Comparison of ENCODE assay signal across 8 cellular contexts in the genomic region with DNA sequence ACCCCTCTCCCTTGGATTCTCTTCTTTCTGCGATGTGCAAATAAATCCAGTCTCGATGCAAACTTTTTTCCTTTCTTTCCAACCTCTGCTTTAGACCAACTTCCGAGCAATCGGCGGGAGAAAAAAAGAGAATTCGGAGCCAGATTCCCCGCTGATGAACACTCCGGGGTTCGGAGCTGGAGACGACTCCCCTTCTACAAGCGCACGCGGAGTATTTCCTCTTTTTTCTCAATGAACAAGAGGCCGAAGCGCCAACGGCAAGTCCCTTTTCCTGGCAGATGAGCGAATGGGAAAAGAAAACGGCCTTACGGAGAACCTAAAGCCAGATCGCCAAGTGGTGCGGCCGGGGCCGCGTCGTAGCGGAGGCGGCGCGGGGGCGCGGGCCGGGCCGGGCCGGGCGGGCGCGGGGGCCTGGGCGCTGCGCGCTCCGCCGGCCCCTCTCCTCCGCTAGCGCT. TPM values are rescaled to one million over a fixed set of nuclear protein-coding genes. Genes with fewer than 3 reads are reported as not detected.
DNase-seq lines count a peak whose midpoint lies in the region; ATAC-seq lines count a peak whose summit lies in the region.

No MANE protein-coding gene starts in this region.

- H3K27ac Mint-ChIP-seq in activated naive CD4-positive, alpha-beta T cell treated with anti-CD3 and anti-CD28 coated beads, Interleukin-2, amount 50 U/mL, for 72 hours = no peak overlapping the region
- H3K27ac Mint-ChIP-seq in naive B cell = peak overlapping the region in 4 of 6 donors; percentile 1 to 79 (median 57)

- H3K4me3 ChIP-seq in duodenal mucosa (ENCODE audit: low read depth in 1 of 2, low read length in 2 of 2) = peak overlapping the region; percentile 89 to 95

- peaks cover 15 to 28% (median 25%) of the 10 kb centered on the region in 3 donors for H3K27me3 Mint-ChIP-seq in naive B cell

- H3K27ac ChIP-seq in duodenal mucosa (ENCODE audit: low read depth, low read length) = peak overlapping the region; percentile 93

- H3K36me3 ChIP-seq in duodenal mucosa (ENCODE audit: control insufficient read depth in 1 of 2, insufficient read depth in 2 of 2, low read length in 2 of 2) = peaks cover 9 to 10% of the 10 kb centered on the region in 2 donors

- DNase-seq in activated naive CD4-positive, alpha-beta T cell treated with anti-CD3 and anti-CD28 coated beads, Interleukin-2, amount 50 U/mL, for 72 hours (ENCODE audit: low spot score in 2 of 2) = no peak
- no peak for DNase-seq in activated naive CD4-positive, alpha-beta T cell treated with Interleukin-2 at 50 U/mL for 16 hours
- DNase-seq in NOMO-1 (lab: John Stamatoyannopoulos, UW; ENCODE audit: unreplicated experiment in 2 of 2) = peak; percentile 72 to 76
- peak; percentile 48 for DNase-seq in naive B cell
- DNase-seq in T-helper 9 cell = no peak

- no peaks in the 10 kb centered on the region for H3K9me3 Mint-ChIP-seq in activated naive CD4-positive, alpha-beta T cell treated with anti-CD3 and anti-CD28 coated beads, Interleukin-2, amount 50 U/mL, for 72 hours
- H3K9me3 Mint-ChIP-seq in naive B cell = no peaks in the 10 kb centered on the region

- H3K4me1 ChIP-seq in duodenal mucosa (ENCODE audit: control insufficient read depth in 1 of 2, insufficient read depth in 2 of 2, low read length in 2 of 2) = peaks cover 17 to 24% of the 10 kb centered on the region in 2 donors

- H3K4me1 Mint-ChIP-seq in naive B cell = peaks cover 11 to 28% (median 16%) of the 10 kb centered on the region in 3 donors

- H3K4me3 Mint-ChIP-seq in naive B cell = peak overlapping the region in 1 of 8 donors; percentile 77

- H3K36me3 Mint-ChIP-seq in activated naive CD4-positive, alpha-beta T cell treated with anti-CD3 and anti-CD28 coated beads, Interleukin-2, amount 50 U/mL, for 72 hours = no peaks in the 10 kb centered on the region
- no peaks in the 10 kb centered on the region for H3K36me3 Mint-ChIP-seq in naive B cell

- H3K27me3 ChIP-seq in duodenal mucosa (ENCODE audit: control insufficient read depth in 1 of 2, insufficient read depth in 2 of 2, low read length in 2 of 2) = no peaks in the 10 kb centered on the region

- peak overlapping the region; percentile 89 to 91 for H3K9ac ChIP-seq in duodenal mucosa (ENCODE audit: low read depth in 1 of 2, low read length in 2 of 2)

- ATAC-seq in activated naive CD4-positive, alpha-beta T cell treated with anti-CD3 and anti-CD28 coated beads, Interleukin-2, amount 50 U/mL, for 72 hours = peak; percentile 40 to 49
- ATAC-seq in HG02840 (IDR thresholded peaks at IDR 0.05; ENCODE audit: low FRiP score, unreplicated experiment) = peak; percentile 27
- ATAC-seq in naive B cell (ENCODE audit: low read depth in 2 of 2) = peak; percentile 38 to 51
- ATAC-seq in HG03457 (IDR thresholded peaks at IDR 0.05; ENCODE audit: unreplicated experiment) = no peak

- H3K9me3 ChIP-seq in duodenal mucosa (ENCODE audit: control insufficient read depth in 1 of 2, low read length in 2 of 2) = no peaks in the 10 kb centered on the region

RNA-seq across cellular contexts. Expression of a gene that starts 0.3 kb away (rescaled TPM):
- under 1 TPM; 0.41 to 0.91 TPM for total RNA-seq in activated naive CD4-positive, alpha-beta T cell treated with anti-CD3 and anti-CD28 coated beads, Interleukin-2, amount 50 U/mL, for 72 hours
- polyA plus RNA-seq in naive B cell (ENCODE audit: low read depth in 6 of 6) = 1 to 10 TPM in 3 of 6 donors, under 1 TPM in 3; 0.18 to 7.3 (median 1.2) TPM

Comparison
In these comparisons a context has a peak if more than half of its experiments do, and no peak if none do; other contexts are left out.
1. DNase-seq: peak in NOMO-1 (2 of 2) and naive B cell (single experiment); none in activated naive CD4-positive, alpha-beta T cell treated with anti-CD3 and anti-CD28 coated beads, Interleukin-2, amount 50 U/mL, for 72 hours (0 of 2), activated naive CD4-positive, alpha-beta T cell treated with Interleukin-2 at 50 U/mL for 16 hours (single experiment) and T-helper 9 cell (single experiment).
2. H3K27ac Mint-ChIP-seq: peak in naive B cell (4 of 6); none in activated naive CD4-positive, alpha-beta T cell treated with anti-CD3 and anti-CD28 coated beads, Interleukin-2, amount 50 U/mL, for 72 hours (0 of 2).